Comparison of ENCODE assay signal across 17 cellular contexts in the genomic region with DNA sequence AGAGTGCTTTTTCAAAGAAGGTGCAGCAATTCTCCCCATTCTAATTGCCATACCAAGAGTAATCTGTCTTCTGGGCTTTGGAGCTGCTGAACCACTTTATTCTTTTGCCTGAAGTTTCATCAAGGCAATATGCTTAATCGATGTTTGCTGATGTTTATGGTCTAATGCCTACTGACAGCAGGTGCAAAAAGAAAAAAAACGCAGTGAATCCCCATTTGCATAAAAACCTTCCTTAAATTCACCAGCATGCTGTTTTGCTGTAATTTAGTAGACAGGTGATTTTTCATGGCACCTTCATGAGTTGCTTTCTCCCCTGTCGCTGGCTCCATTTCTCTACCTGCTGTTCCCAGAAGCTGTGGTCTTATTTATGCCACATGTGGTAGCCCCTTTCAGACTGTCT.
DNase-seq lines count a peak whose midpoint lies in the region; ATAC-seq and TF ChIP-seq lines count a peak whose summit lies in the region.
"Had no signal": no experiment of that assay in that cellular context is flagged by ENCODE, and none has a peak within 500 bp of the region (broad histone marks: within the 10 kb centered on the region; RNA-seq: fewer than 3 reads in every experiment).

No MANE protein-coding gene starts in this region.

- H3K36me3 Mint-ChIP-seq in IgD-negative memory B cell = peaks cover 4% of the 10 kb centered on the region
- peaks cover 6% of the 10 kb centered on the region for H3K36me3 Mint-ChIP-seq in stimulated activated memory B cell treated with anti-CD40 and anti-IgM and Interleukin-4, amounts not matched to agents 10 μg/mL and 1 μg/mL and 100 μg/mL, for 72 hours
- no peaks in the 10 kb centered on the region for H3K36me3 Mint-ChIP-seq in stimulated activated effector memory CD8-positive, alpha-beta T cell treated with anti-CD3 and anti-CD28 coated beads, Interleukin-12 subunit alpha, Interleukin-12 subunit beta, amount 100 ng/mL, for 72 hours
- H3K36me3 Mint-ChIP-seq: CD4-positive, alpha-beta memory T cell; T-cell had no signal

- CTCF ChIA-PET in OCI-LY7 (lab: Charles Lee; ENCODE audit: unreplicated experiment) (no interaction called here), GM10248 (lab: Yijun Ruan, JAX) (no interaction called here)

- H3K4me3 Mint-ChIP-seq in IgD-negative memory B cell = peak overlapping the region; percentile 67 to 79 (median 73)
- no peak overlapping the region for H3K4me3 Mint-ChIP-seq in stimulated activated memory B cell treated with anti-CD40 and anti-IgM and Interleukin-4, amounts not matched to agents 10 μg/mL and 1 μg/mL and 100 μg/mL, for 72 hours
- H3K4me3 Mint-ChIP-seq in stimulated activated effector memory CD8-positive, alpha-beta T cell treated with anti-CD3 and anti-CD28 coated beads, Interleukin-12 subunit alpha, Interleukin-12 subunit beta, amount 100 ng/mL, for 72 hours = no peak overlapping the region
- H3K4me3 Mint-ChIP-seq: CD4-positive, alpha-beta memory T cell; T-cell; T-helper 2 cell treated with Interferon-gamma antibody and Interleukin-4, amounts not matched to agents 5 μg/mL and 100 μg/mL, for 36 hours had no signal

- H2AFZ ChIP-seq in OCI-LY7 (ENCODE audit: low read length) = 0 out of 2 replicates have a peak overlapping the region, but pooled peaks have one; percentile 30

- peak overlapping the region; percentile 89 to 96 (median 96) for H3K27ac Mint-ChIP-seq in IgD-negative memory B cell
- H3K27ac Mint-ChIP-seq in stimulated activated memory B cell treated with anti-CD40 and anti-IgM and Interleukin-4, amounts not matched to agents 10 μg/mL and 1 μg/mL and 100 μg/mL, for 72 hours = peak overlapping the region; percentile 99
- no peak overlapping the region for H3K27ac Mint-ChIP-seq in stimulated activated effector memory CD8-positive, alpha-beta T cell treated with anti-CD3 and anti-CD28 coated beads, Interleukin-12 subunit alpha, Interleukin-12 subunit beta, amount 100 ng/mL, for 72 hours
- H3K27ac Mint-ChIP-seq: CD4-positive, alpha-beta memory T cell; T-cell; T-helper 2 cell treated with Interferon-gamma antibody and Interleukin-4, amounts not matched to agents 5 μg/mL and 100 μg/mL, for 36 hours had no signal

- H3K79me2 ChIP-seq in OCI-LY7 (ENCODE audit: insufficient read depth, low read depth, low read length) = no peaks in the 10 kb centered on the region

- peaks cover 2% of the 10 kb centered on the region for H3K27me3 Mint-ChIP-seq in IgD-negative memory B cell
- no peaks in the 10 kb centered on the region for H3K27me3 Mint-ChIP-seq in stimulated activated memory B cell treated with anti-CD40 and anti-IgM and Interleukin-4, amounts not matched to agents 10 μg/mL and 1 μg/mL and 100 μg/mL, for 72 hours

- H3K4me1 Mint-ChIP-seq in IgD-negative memory B cell = peaks cover 32 to 49% (median 49%) of the 10 kb centered on the region in 3 donors
- H3K4me1 Mint-ChIP-seq in stimulated activated memory B cell treated with anti-CD40 and anti-IgM and Interleukin-4, amounts not matched to agents 10 μg/mL and 1 μg/mL and 100 μg/mL, for 72 hours = peaks cover 55% of the 10 kb centered on the region
- no peaks in the 10 kb centered on the region for H3K4me1 Mint-ChIP-seq in stimulated activated effector memory CD8-positive, alpha-beta T cell treated with anti-CD3 and anti-CD28 coated beads, Interleukin-12 subunit alpha, Interleukin-12 subunit beta, amount 100 ng/mL, for 72 hours
- H3K4me1 Mint-ChIP-seq: CD4-positive, alpha-beta memory T cell had no signal

- TF ChIP-seq CTCF in OCI-LY7 (conservative IDR thresholded peaks at IDR 0.05; ENCODE audit: low read length) (no peak), GM10248 (IDR thresholded peaks at IDR 0.05; ENCODE audit: control extremely low read depth, extremely low read depth, low read depth, missing control alignments) (no peak)

- ATAC-seq in stimulated activated memory B cell treated with anti-CD40 and anti-IgM and Interleukin-4, amounts not matched to agents 10 μg/mL and 1 μg/mL and 100 μg/mL, for 72 hours = no peak
- ATAC-seq in stimulated activated effector memory CD8-positive, alpha-beta T cell treated with anti-CD3 and anti-CD28 coated beads, Interleukin-12 subunit alpha, Interleukin-12 subunit beta, amount 100 ng/mL, for 72 hours = no peak
- ATAC-seq: HCT116, SK-N-SH treated with all-trans-retinoic acid at 6 μM for 48 hours, T-cell had no signal

- DNase-seq in NCI-H345 (lab: John Stamatoyannopoulos, UW) (peak; percentile 5), OCI-LY7 (ENCODE audit: low spot score) (no peak), GM10248 (ENCODE audit: extremely low spot score) (no peak), SHP77 (lab: John Stamatoyannopoulos, UW) (no peak)
- no peak for DNase-seq in stimulated activated effector memory CD8-positive, alpha-beta T cell treated with anti-CD3 and anti-CD28 coated beads, Interleukin-12 subunit alpha, Interleukin-12 subunit beta, amount 100 ng/mL, for 72 hours (ENCODE audit: low spot score in 2 of 2)
- DNase-seq: CD4-positive, alpha-beta memory T cell; DND-41; KG1; NCI-H1105; NCI-H187; T-cell had no signal

- peaks cover 9% of the 10 kb centered on the region for H3K4me1 ChIP-seq in OCI-LY7 (ENCODE audit: insufficient read depth, low read length, poor library complexity, severe bottlenecking)

- peak overlapping the region; percentile 32; the same call in 1 of the 2 replicates for H3K4me2 ChIP-seq in OCI-LY7 (ENCODE audit: low read length)
- H3K4me2 ChIP-seq: BLaER1 had no signal

- H3K27ac ChIP-seq in OCI-LY7 (ENCODE audit: low read depth, low read length, poor library complexity, severe bottlenecking) = no peak overlapping the region
- H3K27ac ChIP-seq: BLaER1 had no signal

- H3K9me3 ChIP-seq in OCI-LY7 (ENCODE audit: low read length) = no peaks in the 10 kb centered on the region
- H3K9me3 ChIP-seq: BLaER1 had no signal

- no peaks in the 10 kb centered on the region for H3K9me2 ChIP-seq in OCI-LY7 (ENCODE audit: insufficient read depth, low read length)

- peaks cover 0 to 4% (median 3%) of the 10 kb centered on the region in 3 donors for H3K9me3 Mint-ChIP-seq in IgD-negative memory B cell
- H3K9me3 Mint-ChIP-seq in stimulated activated memory B cell treated with anti-CD40 and anti-IgM and Interleukin-4, amounts not matched to agents 10 μg/mL and 1 μg/mL and 100 μg/mL, for 72 hours = peaks cover 5% of the 10 kb centered on the region
- no peaks in the 10 kb centered on the region for H3K9me3 Mint-ChIP-seq in stimulated activated effector memory CD8-positive, alpha-beta T cell treated with anti-CD3 and anti-CD28 coated beads, Interleukin-12 subunit alpha, Interleukin-12 subunit beta, amount 100 ng/mL, for 72 hours
- H3K9me3 Mint-ChIP-seq: T-cell; T-helper 2 cell treated with Interferon-gamma antibody and Interleukin-4, amounts not matched to agents 5 μg/mL and 100 μg/mL, for 36 hours had no signal

- POLR2A ChIA-PET in OCI-LY7 (lab: Charles Lee) = interaction anchor here (0.6 to 1.3 kb wide), 2 partner anchors 13 to 145 kb away, joined by 3 to 4 read pairs; no protein-coding TSS in a partner anchor
- POLR2A ChIA-PET in GM10248 (lab: Yijun Ruan, JAX) = no interaction called here

- intact Hi-C loops in OCI-LY7 (cut with micrococcal nuclease; ENCODE audit: unreplicated experiment) = no loop called here

- no peaks in the 10 kb centered on the region for H3K36me3 ChIP-seq in OCI-LY7 (ENCODE audit: insufficient read depth, low read length)
- H3K36me3 ChIP-seq: BLaER1 had no signal

- no peaks in the 10 kb centered on the region for H4K20me1 ChIP-seq in OCI-LY7 (ENCODE audit: insufficient read depth, low read length)
- H4K20me1 ChIP-seq: BLaER1 had no signal

- no TSS peak for BruUV-seq in OCI-LY7 (replicated peaks; lab: Mats Ljungman, UMichigan)

- no peak overlapping the region for H3K4me3 ChIP-seq in OCI-LY7 (ENCODE audit: low read depth, low read length, poor library complexity, severe bottlenecking)
- H3K4me3 ChIP-seq: BLaER1 had no signal

Comparison
In these comparisons a context has a peak if more than half of its experiments do, and no peak if none do; other contexts are left out.
1. H3K4me3 Mint-ChIP-seq: peak in IgD-negative memory B cell (4 of 4); none in stimulated activated memory B cell treated with anti-CD40 and anti-IgM and Interleukin-4, amounts not matched to agents 10 μg/mL and 1 μg/mL and 100 μg/mL, for 72 hours (single experiment) and stimulated activated effector memory CD8-positive, alpha-beta T cell treated with anti-CD3 and anti-CD28 coated beads, Interleukin-12 subunit alpha, Interleukin-12 subunit beta, amount 100 ng/mL, for 72 hours (single experiment).